In genomic region chr11:823441-824291, GRCh38 we compare ENCODE assay signal across 14 cellular contexts. TPM values are rescaled to one million over a fixed set of nuclear protein-coding genes. Genes with fewer than 3 reads are reported as not detected.
A peak's percentile ranks its signal among the peaks of the same experiment; 100 is the strongest.
DNase-seq lines count a peak whose midpoint lies in the region; ATAC-seq, FAIRE-seq and TF ChIP-seq lines count a peak whose summit lies in the region.
"Had no signal": no experiment of that assay in that cellular context is flagged by ENCODE, and none has a peak within 500 bp of the region (broad histone marks: within the 10 kb centered on the region; RNA-seq: fewer than 3 reads in every experiment).

No MANE protein-coding gene starts in this region.

- H3K27me3 ChIP-seq in HepG2 (ENCODE audit: control insufficient read depth in 1 of 2, insufficient read depth in 2 of 2, low read length in 2 of 2) (no peaks in the 10 kb centered on the region; a peak in 1 of 5 replicates), right lobe of liver (no peaks in the 10 kb centered on the region), suprapubic skin (peaks cover 7% of the 10 kb centered on the region)
- H3K27me3 ChIP-seq: SJCRH30 had no signal

- H3K4me3 ChIP-seq in HepG2 (replicated peaks in 1 of 3; ENCODE audit: insufficient read depth in 1 of 3, low read depth in 2 of 3, low read length in 3 of 3) (no peak overlapping the region), right lobe of liver (no peak overlapping the region), suprapubic skin (no peak overlapping the region)
- H3K4me3 ChIP-seq: SJCRH30, thoracic aorta had no signal

- DNase-seq in HepG2 (ENCODE audit: low spot score): no peak
- DNase-seq in right lobe of liver: no peak
- no peak for DNase-seq in T-helper 17 cell
- DNase-seq in suprapubic skin (ENCODE audit: low spot score in 2 of 2): no peak
- DNase-seq in activated CD8-positive, alpha-beta memory T cell treated with anti-CD3 and anti-CD28 coated beads, Interleukin-2, amount 10 ng/mL, durations not matched to agents 7 days and 5 days: no peak
- DNase-seq: CD8-positive, alpha-beta memory T cell; foreskin keratinocyte; IMR-90; PC-3; SJCRH30 had no signal

- WGBS in HepG2 (ENCODE audit: low lambda C conversion rate): 99% methylated on average over 21 of the region's 53 CpGs
- WGBS in right lobe of liver (ENCODE audit: insufficient coverage, low coverage, low lambda C conversion rate, missing lambda C conversion rate): 83% methylated on average over 17 of the region's 53 CpGs
- WGBS in suprapubic skin: 90% methylated on average over 32 of the region's 53 CpGs

- TF ChIP-seq CTCF in HepG2 (CRISPR knock-in tag; IDR thresholded peaks at IDR 0.05) (no peak), right lobe of liver (IDR thresholded peaks at IDR 0.05) (no peak), suprapubic skin (IDR thresholded peaks at IDR 0.05) (no peak)

- peak overlapping the region; percentile 60 for H3K27ac Mint-ChIP-seq in T-helper 17 cell
- H3K27ac Mint-ChIP-seq in activated CD8-positive, alpha-beta memory T cell treated with anti-CD3 and anti-CD28 coated beads, Interleukin-2, amount 10 ng/mL, durations not matched to agents 7 days and 5 days: no peak overlapping the region

- intact Hi-C loops in HepG2 (cut with micrococcal nuclease; ENCODE audit: unreplicated experiment): no loop called here
- intact Hi-C loops in right lobe of liver (cut with DNase I): no loop called here

- ATAC-seq in HepG2 (no peak), right lobe of liver (no peak), T-helper 17 cell (no peak), GM19397 (IDR thresholded peaks at IDR 0.05; ENCODE audit: unreplicated experiment) (no peak)
- no peak for ATAC-seq in activated CD8-positive, alpha-beta memory T cell treated with anti-CD3 and anti-CD28 coated beads, Interleukin-2, amount 10 ng/mL, durations not matched to agents 7 days and 5 days
- ATAC-seq: foreskin keratinocyte, PC-3 had no signal

- peaks cover 8% of the 10 kb centered on the region for H3K4me1 Mint-ChIP-seq in T-helper 17 cell
- H3K4me1 Mint-ChIP-seq in activated CD8-positive, alpha-beta memory T cell treated with anti-CD3 and anti-CD28 coated beads, Interleukin-2, amount 10 ng/mL, durations not matched to agents 7 days and 5 days: peaks cover 24% of the 10 kb centered on the region

- H3K36me3 Mint-ChIP-seq in T-helper 17 cell (ENCODE audit: low read depth): peaks cover 2% of the 10 kb centered on the region
- no peaks in the 10 kb centered on the region for H3K36me3 Mint-ChIP-seq in activated CD8-positive, alpha-beta memory T cell treated with anti-CD3 and anti-CD28 coated beads, Interleukin-2, amount 10 ng/mL, durations not matched to agents 7 days and 5 days

- in situ Hi-C loops in HepG2 (cut with HindIII; ENCODE audit: extremely low pct_ligation_motif_present, low pct_unique_long_range_greater_than_20kb): no loop called here

- peaks cover 48% of the 10 kb centered on the region for H3K4me1 ChIP-seq in HepG2 (ENCODE audit: insufficient read depth, low read length)
- peaks cover 0 to 63% (median 24%) of the 10 kb centered on the region in 4 donors for H3K4me1 ChIP-seq in right lobe of liver
- H3K4me1 ChIP-seq in suprapubic skin: peaks cover 65% of the 10 kb centered on the region
- H3K4me1 ChIP-seq: foreskin keratinocyte had no signal

- H3K4me2 ChIP-seq in HepG2 (ENCODE audit: low read depth, low read length): no peak overlapping the region

- FAIRE-seq in HepG2 (lab: Jason Lieb, UNC): no peak

- no peak for TF ChIP-seq RAD21 in HepG2 (CRISPR knock-in tag; IDR thresholded peaks at IDR 0.05)

- H3K36me3 ChIP-seq in HepG2 (replicated peaks in 1 of 2; ENCODE audit: control insufficient read depth in 1 of 2, insufficient read depth in 2 of 2, low read length in 2 of 2): peaks cover 8 to 22% of the 10 kb centered on the region in 2 experiments; a peak in 4 of 5 replicates
- peaks cover 0 to 24% (median 7%) of the 10 kb centered on the region in 4 donors for H3K36me3 ChIP-seq in right lobe of liver
- peaks cover 36% of the 10 kb centered on the region for H3K36me3 ChIP-seq in suprapubic skin
- H3K36me3 ChIP-seq: SJCRH30 had no signal

- BruUV-seq in HepG2 (replicated peaks; lab: Mats Ljungman, UMichigan): no TSS peak

- TF ChIP-seq EP300 in HepG2 (IDR thresholded peaks at IDR 0.05; ENCODE audit: low read depth in 2 of 2, low read length in 2 of 2) (no peak), HepG2 (CRISPR knock-in tag; IDR thresholded peaks at IDR 0.05; ENCODE audit: borderline replicate concordance) (no peak), suprapubic skin (IDR thresholded peaks at IDR 0.05) (no peak)

- CTCF ChIA-PET in HepG2 (lab: Yijun Ruan, JAX; ENCODE audit: low intra/inter-chr PET ratio, low total read pairs): no interaction called here
- CTCF ChIA-PET in activated CD8-positive, alpha-beta memory T cell treated with anti-CD3 and anti-CD28 coated beads, Interleukin-2, amount 10 ng/mL, durations not matched to agents 7 days and 5 days (lab: Charles Lee): no interaction called here

- no peak overlapping the region for H3K27ac ChIP-seq in HepG2 (ENCODE audit: extremely low read length, insufficient read depth, low read length)
- H3K27ac ChIP-seq in right lobe of liver: no peak overlapping the region
- no peak overlapping the region for H3K27ac ChIP-seq in suprapubic skin
- H3K27ac ChIP-seq: foreskin keratinocyte, HL-60, SJCRH30, thoracic aorta had no signal

- no peaks in the 10 kb centered on the region for H3K9me3 Mint-ChIP-seq in activated CD8-positive, alpha-beta memory T cell treated with anti-CD3 and anti-CD28 coated beads, Interleukin-2, amount 10 ng/mL, durations not matched to agents 7 days and 5 days (ENCODE audit: low read depth)
- H3K9me3 Mint-ChIP-seq: CD8-positive, alpha-beta memory T cell; central memory CD8-positive, alpha-beta T cell had no signal

- peak overlapping the region; percentile 56 for H3K4me3 Mint-ChIP-seq in T-helper 17 cell
- H3K4me3 Mint-ChIP-seq in activated CD8-positive, alpha-beta memory T cell treated with anti-CD3 and anti-CD28 coated beads, Interleukin-2, amount 10 ng/mL, durations not matched to agents 7 days and 5 days: no peak overlapping the region
- H3K4me3 Mint-ChIP-seq: central memory CD8-positive, alpha-beta T cell had no signal

- H3K9me3 ChIP-seq in HepG2 (ENCODE audit: low read length): no peaks in the 10 kb centered on the region
- no peaks in the 10 kb centered on the region for H3K9me3 ChIP-seq in right lobe of liver
- no peaks in the 10 kb centered on the region for H3K9me3 ChIP-seq in T-helper 17 cell (ENCODE audit: control insufficient read depth, low read length, poor library complexity, severe bottlenecking)
- no peaks in the 10 kb centered on the region for H3K9me3 ChIP-seq in suprapubic skin
- H3K9me3 ChIP-seq: SJCRH30, thoracic aorta had no signal

- POLR2A ChIA-PET in HepG2 (lab: Yijun Ruan, JAX): interaction anchor here (9.2 to 11.6 kb wide), 2 partner anchors 10 to 18 kb away, joined by 141 to 264 read pairs; partner anchors contain the start of genes CD151, CRACR2B, POLR2L and TSPAN4

- peaks cover 20% of the 10 kb centered on the region for H3K79me2 ChIP-seq in HepG2 (ENCODE audit: insufficient read depth, low read length)

- TF ChIP-seq POLR2A in HepG2 (IDR thresholded peaks at IDR 0.05; ENCODE audit: insufficient read depth in 1 of 2, low read depth in 2 of 2, low read length in 2 of 2): no peak
- no peak for TF ChIP-seq POLR2A in right lobe of liver (IDR thresholded peaks at IDR 0.05)
- TF ChIP-seq POLR2A in suprapubic skin (IDR thresholded peaks at IDR 0.05): no peak

- H2AFZ ChIP-seq in HepG2 (ENCODE audit: low read length): no peak overlapping the region

- H3K27me3 Mint-ChIP-seq in T-helper 17 cell: peaks cover 16% of the 10 kb centered on the region
- peaks cover 9% of the 10 kb centered on the region for H3K27me3 Mint-ChIP-seq in activated CD8-positive, alpha-beta memory T cell treated with anti-CD3 and anti-CD28 coated beads, Interleukin-2, amount 10 ng/mL, durations not matched to agents 7 days and 5 days

- H3K9ac ChIP-seq in HepG2 (ENCODE audit: insufficient read depth, low read depth, low read length): no peak overlapping the region

- peaks cover 20% of the 10 kb centered on the region for H4K20me1 ChIP-seq in HepG2 (ENCODE audit: insufficient read depth, low read length)

RNA-seq across cellular contexts. Expression of gene CRACR2B, which starts 4.1 kb away (rescaled TPM):
- total RNA-seq in HepG2 (2016; rRNA removed; fragmentation: Illumina TruSeq; extraction: Trizol): 8.9 and 14.9 TPM in 2 replicates
- total RNA-seq in HepG2 (2016; cell fraction: cytosol; rRNA removed; fragmentation: Illumina TruSeq; extraction: Trizol; ENCODE audit: low read depth): 5.5 and 5.9 TPM in 2 replicates
- 8.5 and 12.6 TPM in 2 replicates for total RNA-seq in HepG2 (2016; cell fraction: insoluble cytoplasmic fraction; rRNA removed; fragmentation: Illumina TruSeq; extraction: Trizol)
- total RNA-seq in HepG2 (2016; cell fraction: membrane; rRNA removed; fragmentation: Illumina TruSeq; extraction: Trizol): 6.6 and 10.0 TPM in 2 replicates
- total RNA-seq in HepG2 (2016; cell fraction: nucleus; rRNA removed; fragmentation: Illumina TruSeq; extraction: Trizol): 10.8 and 16.7 TPM in 2 replicates
- 21.0 and 27.7 TPM in 2 replicates for polyA plus RNA-seq in HepG2 (2011; rRNA removed)
- polyA plus RNA-seq in HepG2 (2011; cell fraction: cytosol; rRNA removed): 9.8 and 16.5 TPM in 2 replicates
- polyA plus RNA-seq in HepG2 (2011; cell fraction: nucleus; rRNA removed): 278 and 343 TPM in 2 replicates
- polyA plus RNA-seq in HepG2 (2012): 10.5 and 14.8 TPM in 2 replicates
- 8.3 and 10.9 TPM in 2 replicates for polyA plus RNA-seq in HepG2 (2016; cell fraction: cytosol; fragmentation: Illumina TruSeq; extraction: Trizol; ENCODE audit: low read depth)
- 14.8 and 17.4 TPM in 2 replicates for polyA plus RNA-seq in HepG2 (2016; cell fraction: insoluble cytoplasmic fraction; fragmentation: Illumina TruSeq; extraction: Trizol; ENCODE audit: low read depth)
- 11.2 and 14.5 TPM in 2 replicates for polyA plus RNA-seq in HepG2 (2016; cell fraction: membrane; fragmentation: Illumina TruSeq; extraction: Trizol; ENCODE audit: low read depth)
- 48.6 and 55.2 TPM in 2 replicates for polyA plus RNA-seq in HepG2 (2016; cell fraction: nucleus; fragmentation: Illumina TruSeq; extraction: Trizol; ENCODE audit: insufficient read depth, low read depth)
- polyA minus RNA-seq in HepG2 (2011; rRNA and poly(A)+ RNA removed; ENCODE audit: low replicate concordance): 3.4 and 13.9 TPM in 2 replicates
- polyA minus RNA-seq in HepG2 (2011; cell fraction: cytosol; rRNA and poly(A)+ RNA removed): 7.5 and 8.4 TPM in 2 replicates
- 22.7 and 23.2 TPM in 2 replicates for polyA minus RNA-seq in HepG2 (2011; cell fraction: nucleus; rRNA and poly(A)+ RNA removed)
- total RNA-seq in right lobe of liver: 1 to 10 TPM; 2.2 to 4.0 (median 3.1) TPM
- 1 to 10 TPM in 1 of 2 donors, under 1 TPM in 1; 0.47 to 1.0 TPM for total RNA-seq in T-helper 17 cell
- total RNA-seq in suprapubic skin: 10 to 100 TPM; 14.0 to 35.5 (median 29.6) TPM
- 10 to 100 TPM; 11.3 to 14.1 TPM for total RNA-seq in activated CD8-positive, alpha-beta memory T cell treated with anti-CD3 and anti-CD28 coated beads, Interleukin-2, amount 10 ng/mL, durations not matched to agents 7 days and 5 days
- polyA plus RNA-seq: CD8-positive, alpha-beta memory T cell had no signal

RNA-seq across cellular contexts. Expression of gene PNPLA2, which starts 5.0 kb away (rescaled TPM):
- 4.8 and 10.5 TPM in 2 replicates for total RNA-seq in HepG2 (2016; rRNA removed; fragmentation: Illumina TruSeq; extraction: Trizol)
- total RNA-seq in HepG2 (2016; cell fraction: cytosol; rRNA removed; fragmentation: Illumina TruSeq; extraction: Trizol; ENCODE audit: low read depth): 3.8 and 4.1 TPM in 2 replicates
- 4.0 and 11.4 TPM in 2 replicates for total RNA-seq in HepG2 (2016; cell fraction: insoluble cytoplasmic fraction; rRNA removed; fragmentation: Illumina TruSeq; extraction: Trizol)
- total RNA-seq in HepG2 (2016; cell fraction: membrane; rRNA removed; fragmentation: Illumina TruSeq; extraction: Trizol): 4.4 and 5.4 TPM in 2 replicates
- total RNA-seq in HepG2 (2016; cell fraction: nucleus; rRNA removed; fragmentation: Illumina TruSeq; extraction: Trizol): 17.2 and 23.5 TPM in 2 replicates
- 43.2 and 58.1 TPM in 2 replicates for polyA plus RNA-seq in HepG2 (2011; rRNA removed)
- polyA plus RNA-seq in HepG2 (2011; cell fraction: cytosol; rRNA removed): 7.3 and 12.8 TPM in 2 replicates
- polyA plus RNA-seq in HepG2 (2011; cell fraction: nucleus; rRNA removed): 830 and 954 TPM in 2 replicates
- 70.1 and 82.8 TPM in 2 replicates for polyA plus RNA-seq in HepG2 (2012)
- polyA plus RNA-seq in HepG2 (2016; cell fraction: cytosol; fragmentation: Illumina TruSeq; extraction: Trizol; ENCODE audit: low read depth): 4.8 and 6.6 TPM in 2 replicates
- 14.6 and 20.2 TPM in 2 replicates for polyA plus RNA-seq in HepG2 (2016; cell fraction: insoluble cytoplasmic fraction; fragmentation: Illumina TruSeq; extraction: Trizol; ENCODE audit: low read depth)
- 7.5 and 10.2 TPM in 2 replicates for polyA plus RNA-seq in HepG2 (2016; cell fraction: membrane; fragmentation: Illumina TruSeq; extraction: Trizol; ENCODE audit: low read depth)
- 77.9 and 79.1 TPM in 2 replicates for polyA plus RNA-seq in HepG2 (2016; cell fraction: nucleus; fragmentation: Illumina TruSeq; extraction: Trizol; ENCODE audit: insufficient read depth, low read depth)
- polyA minus RNA-seq in HepG2 (2011; rRNA and poly(A)+ RNA removed; ENCODE audit: low replicate concordance): 60.4 and 150 TPM in 2 replicates
- polyA minus RNA-seq in HepG2 (2011; cell fraction: cytosol; rRNA and poly(A)+ RNA removed): 24.0 and 31.5 TPM in 2 replicates
- 135 and 151 TPM in 2 replicates for polyA minus RNA-seq in HepG2 (2011; cell fraction: nucleus; rRNA and poly(A)+ RNA removed)
- 10 to 100 TPM; 33.2 to 97.1 (median 69.6) TPM for total RNA-seq in right lobe of liver
- total RNA-seq in T-helper 17 cell: 100 to 1,000 TPM; 178 to 182 TPM
- 100 to 1,000 TPM in 1 of 4 donors, 10 to 100 TPM in 3; 74.9 to 117 (median 85.9) TPM for total RNA-seq in suprapubic skin
- 10 to 100 TPM; 64.7 to 70.0 TPM for total RNA-seq in activated CD8-positive, alpha-beta memory T cell treated with anti-CD3 and anti-CD28 coated beads, Interleukin-2, amount 10 ng/mL, durations not matched to agents 7 days and 5 days

RNA-seq across cellular contexts. Expression of gene CD151, which starts 9.1 kb away (rescaled TPM):
- total RNA-seq in HepG2 (2016; rRNA removed; fragmentation: Illumina TruSeq; extraction: Trizol) (54.0 and 125 TPM in 2 replicates), right lobe of liver (100 to 1,000 TPM in 5 of 6 experiments, 10 to 100 TPM in 1; 70.8 to 156 (median 135) TPM), T-helper 17 cell (10 to 100 TPM; 54.9 to 67.3 TPM), suprapubic skin (100 to 1,000 TPM; 108 to 162 (median 150) TPM)
- 31.5 and 37.4 TPM in 2 replicates for total RNA-seq in HepG2 (2016; cell fraction: cytosol; rRNA removed; fragmentation: Illumina TruSeq; extraction: Trizol; ENCODE audit: low read depth)
- 60.0 and 126 TPM in 2 replicates for total RNA-seq in HepG2 (2016; cell fraction: insoluble cytoplasmic fraction; rRNA removed; fragmentation: Illumina TruSeq; extraction: Trizol)
- total RNA-seq in HepG2 (2016; cell fraction: membrane; rRNA removed; fragmentation: Illumina TruSeq; extraction: Trizol): 34.7 and 43.1 TPM in 2 replicates
- total RNA-seq in HepG2 (2016; cell fraction: nucleus; rRNA removed; fragmentation: Illumina TruSeq; extraction: Trizol): 93.4 and 110 TPM in 2 replicates
- 197 and 287 TPM in 2 replicates for polyA plus RNA-seq in HepG2 (2011; rRNA removed)
- polyA plus RNA-seq in HepG2 (2011; cell fraction: cytosol; rRNA removed): 200 and 252 TPM in 2 replicates
- polyA plus RNA-seq in HepG2 (2011; cell fraction: nucleus; rRNA removed): 375 and 396 TPM in 2 replicates
- polyA plus RNA-seq in HepG2 (2012): 93.8 and 141 TPM in 2 replicates
- polyA plus RNA-seq in HepG2 (2016; cell fraction: cytosol; fragmentation: Illumina TruSeq; extraction: Trizol; ENCODE audit: low read depth): 36.4 and 45.9 TPM in 2 replicates
- polyA plus RNA-seq in HepG2 (2016; cell fraction: insoluble cytoplasmic fraction; fragmentation: Illumina TruSeq; extraction: Trizol; ENCODE audit: low read depth): 54.8 and 63.7 TPM in 2 replicates
- polyA plus RNA-seq in HepG2 (2016; cell fraction: membrane; fragmentation: Illumina TruSeq; extraction: Trizol; ENCODE audit: low read depth): 41.9 and 45.5 TPM in 2 replicates
- 208 and 218 TPM in 2 replicates for polyA plus RNA-seq in HepG2 (2016; cell fraction: nucleus; fragmentation: Illumina TruSeq; extraction: Trizol; ENCODE audit: insufficient read depth, low read depth)
- 312 and 492 TPM in 2 replicates for polyA minus RNA-seq in HepG2 (2011; rRNA and poly(A)+ RNA removed; ENCODE audit: low replicate concordance)
- polyA minus RNA-seq in HepG2 (2011; cell fraction: cytosol; rRNA and poly(A)+ RNA removed): 90.0 and 90.8 TPM in 2 replicates
- 60.9 and 80.8 TPM in 2 replicates for polyA minus RNA-seq in HepG2 (2011; cell fraction: nucleus; rRNA and poly(A)+ RNA removed)
- 10 to 100 TPM; 23.1 to 54.9 TPM for total RNA-seq in activated CD8-positive, alpha-beta memory T cell treated with anti-CD3 and anti-CD28 coated beads, Interleukin-2, amount 10 ng/mL, durations not matched to agents 7 days and 5 days

RNA-seq across cellular contexts. Expression of gene RPLP2, which starts 13.9 kb away (rescaled TPM):
- total RNA-seq in HepG2 (2016; rRNA removed; fragmentation: Illumina TruSeq; extraction: Trizol) (2,049 and 2,106 TPM in 2 replicates), right lobe of liver (100 to 1,000 TPM; 212 to 574 (median 457) TPM), T-helper 17 cell (1,000 to 10,000 TPM; 4,178 to 4,199 TPM), suprapubic skin (1,000 to 10,000 TPM in 2 of 4 donors, 100 to 1,000 TPM in 2; 692 to 1,129 (median 991) TPM)
- 3,126 and 3,282 TPM in 2 replicates for total RNA-seq in HepG2 (2016; cell fraction: cytosol; rRNA removed; fragmentation: Illumina TruSeq; extraction: Trizol; ENCODE audit: low read depth)
- total RNA-seq in HepG2 (2016; cell fraction: insoluble cytoplasmic fraction; rRNA removed; fragmentation: Illumina TruSeq; extraction: Trizol): 1,870 and 2,048 TPM in 2 replicates
- total RNA-seq in HepG2 (2016; cell fraction: membrane; rRNA removed; fragmentation: Illumina TruSeq; extraction: Trizol): 3,967 and 4,265 TPM in 2 replicates
- total RNA-seq in HepG2 (2016; cell fraction: nucleus; rRNA removed; fragmentation: Illumina TruSeq; extraction: Trizol): 735 and 852 TPM in 2 replicates
- polyA plus RNA-seq in HepG2 (2011; rRNA removed): 895 and 978 TPM in 2 replicates
- polyA plus RNA-seq in HepG2 (2011; cell fraction: cytosol; rRNA removed): 1,028 and 2,692 TPM in 2 replicates
- 723 and 858 TPM in 2 replicates for polyA plus RNA-seq in HepG2 (2011; cell fraction: nucleus; rRNA removed)
- 1,506 and 2,284 TPM in 2 replicates for polyA plus RNA-seq in HepG2 (2012)
- polyA plus RNA-seq in HepG2 (2016; cell fraction: cytosol; fragmentation: Illumina TruSeq; extraction: Trizol; ENCODE audit: low read depth): 3,287 and 3,430 TPM in 2 replicates
- polyA plus RNA-seq in HepG2 (2016; cell fraction: insoluble cytoplasmic fraction; fragmentation: Illumina TruSeq; extraction: Trizol; ENCODE audit: low read depth): 1,412 and 1,584 TPM in 2 replicates
- polyA plus RNA-seq in HepG2 (2016; cell fraction: membrane; fragmentation: Illumina TruSeq; extraction: Trizol; ENCODE audit: low read depth): 3,687 and 3,698 TPM in 2 replicates
- polyA plus RNA-seq in HepG2 (2016; cell fraction: nucleus; fragmentation: Illumina TruSeq; extraction: Trizol; ENCODE audit: insufficient read depth, low read depth): 1,014 and 1,045 TPM in 2 replicates
- polyA minus RNA-seq in HepG2 (2011; rRNA and poly(A)+ RNA removed; ENCODE audit: low replicate concordance): 472 and 1,216 TPM in 2 replicates
- 793 and 848 TPM in 2 replicates for polyA minus RNA-seq in HepG2 (2011; cell fraction: cytosol; rRNA and poly(A)+ RNA removed)
- polyA minus RNA-seq in HepG2 (2011; cell fraction: nucleus; rRNA and poly(A)+ RNA removed): 188 and 248 TPM in 2 replicates
- total RNA-seq in activated CD8-positive, alpha-beta memory T cell treated with anti-CD3 and anti-CD28 coated beads, Interleukin-2, amount 10 ng/mL, durations not matched to agents 7 days and 5 days: 1,000 to 10,000 TPM; 1,844 to 1,872 TPM

RNA-seq across cellular contexts. Expression of gene PIDD1, which starts 18.6 kb away (rescaled TPM):
- 7.9 and 16.0 TPM in 2 replicates for total RNA-seq in HepG2 (2016; rRNA removed; fragmentation: Illumina TruSeq; extraction: Trizol)
- 3.5 and 4.1 TPM in 2 replicates for total RNA-seq in HepG2 (2016; cell fraction: cytosol; rRNA removed; fragmentation: Illumina TruSeq; extraction: Trizol; ENCODE audit: low read depth)
- total RNA-seq in HepG2 (2016; cell fraction: insoluble cytoplasmic fraction; rRNA removed; fragmentation: Illumina TruSeq; extraction: Trizol): 8.8 and 17.2 TPM in 2 replicates
- total RNA-seq in HepG2 (2016; cell fraction: membrane; rRNA removed; fragmentation: Illumina TruSeq; extraction: Trizol): 7.4 and 7.9 TPM in 2 replicates
- total RNA-seq in HepG2 (2016; cell fraction: nucleus; rRNA removed; fragmentation: Illumina TruSeq; extraction: Trizol): 17.2 and 22.2 TPM in 2 replicates
- 14.3 and 17.7 TPM in 2 replicates for polyA plus RNA-seq in HepG2 (2011; rRNA removed)
- polyA plus RNA-seq in HepG2 (2011; cell fraction: cytosol; rRNA removed): 5.0 and 12.7 TPM in 2 replicates
- polyA plus RNA-seq in HepG2 (2011; cell fraction: nucleus; rRNA removed): 234 and 353 TPM in 2 replicates
- polyA plus RNA-seq in HepG2 (2012): 6.8 and 9.8 TPM in 2 replicates
- polyA plus RNA-seq in HepG2 (2016; cell fraction: cytosol; fragmentation: Illumina TruSeq; extraction: Trizol; ENCODE audit: low read depth): 3.7 and 3.9 TPM in 2 replicates
- 12.6 and 15.2 TPM in 2 replicates for polyA plus RNA-seq in HepG2 (2016; cell fraction: insoluble cytoplasmic fraction; fragmentation: Illumina TruSeq; extraction: Trizol; ENCODE audit: low read depth)
- 7.8 and 9.8 TPM in 2 replicates for polyA plus RNA-seq in HepG2 (2016; cell fraction: membrane; fragmentation: Illumina TruSeq; extraction: Trizol; ENCODE audit: low read depth)
- 93.2 and 101 TPM in 2 replicates for polyA plus RNA-seq in HepG2 (2016; cell fraction: nucleus; fragmentation: Illumina TruSeq; extraction: Trizol; ENCODE audit: insufficient read depth, low read depth)
- 2.9 and 14.9 TPM in 2 replicates for polyA minus RNA-seq in HepG2 (2011; rRNA and poly(A)+ RNA removed; ENCODE audit: low replicate concordance)
- polyA minus RNA-seq in HepG2 (2011; cell fraction: cytosol; rRNA and poly(A)+ RNA removed): 3.4 and 7.0 TPM in 2 replicates
- polyA minus RNA-seq in HepG2 (2011; cell fraction: nucleus; rRNA and poly(A)+ RNA removed): 19.3 TPM in 2 replicates
- 10 to 100 TPM in 2 of 6 experiments, 1 to 10 TPM in 4; 6.5 to 11.8 (median 9.8) TPM for total RNA-seq in right lobe of liver
- total RNA-seq in T-helper 17 cell: 10 to 100 TPM; 26.8 to 29.7 TPM
- 10 to 100 TPM; 14.1 to 71.9 (median 33.5) TPM for total RNA-seq in suprapubic skin
- 10 to 100 TPM; 42.4 to 59.8 TPM for total RNA-seq in activated CD8-positive, alpha-beta memory T cell treated with anti-CD3 and anti-CD28 coated beads, Interleukin-2, amount 10 ng/mL, durations not matched to agents 7 days and 5 days
